1 cellular context compared by ENCODE assay signal in the genomic region with DNA sequence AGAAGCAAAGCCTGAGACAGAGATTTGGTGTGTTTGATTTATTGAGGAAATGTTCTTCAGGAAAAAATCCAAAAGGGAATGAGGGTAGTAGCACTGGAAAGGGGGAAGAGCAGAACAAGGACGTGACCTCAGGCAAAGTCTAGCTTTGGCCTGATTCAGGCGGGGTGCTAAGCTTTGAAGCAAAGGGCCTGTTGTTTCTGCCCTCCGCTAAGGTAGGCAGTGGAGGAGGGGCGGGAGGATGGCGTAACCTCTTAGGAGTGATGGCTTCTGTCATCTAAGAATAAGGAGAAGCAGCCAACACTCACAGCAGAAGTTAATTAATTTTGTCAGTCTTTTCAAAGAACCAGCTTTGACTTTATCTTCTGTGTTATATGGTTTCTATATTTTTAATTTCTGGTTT.
TF ChIP-seq lines count a peak whose summit lies in the region.

No MANE protein-coding gene starts in this region.

TF ChIP-seq in WTC11, 78 proteins besides CTCF, POLR2A, EP300 and RAD21 (continued from another document):
- TF ChIP-seq, protein P1, sequence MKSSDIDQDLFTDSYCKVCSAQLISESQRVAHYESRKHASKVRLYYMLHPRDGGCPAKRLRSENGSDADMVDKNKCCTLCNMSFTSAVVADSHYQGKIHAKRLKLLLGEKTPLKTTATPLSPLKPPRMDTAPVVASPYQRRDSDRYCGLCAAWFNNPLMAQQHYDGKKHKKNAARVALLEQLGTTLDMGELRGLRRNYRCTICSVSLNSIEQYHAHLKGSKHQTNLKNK (CRISPR knock-in tag; IDR thresholded peaks at IDR 0.05) = no peak
- no peak for TF ChIP-seq RELA (CRISPR knock-in tag; IDR thresholded peaks at IDR 0.05; ENCODE audit: borderline replicate concordance)
- TF ChIP-seq, protein P2, sequence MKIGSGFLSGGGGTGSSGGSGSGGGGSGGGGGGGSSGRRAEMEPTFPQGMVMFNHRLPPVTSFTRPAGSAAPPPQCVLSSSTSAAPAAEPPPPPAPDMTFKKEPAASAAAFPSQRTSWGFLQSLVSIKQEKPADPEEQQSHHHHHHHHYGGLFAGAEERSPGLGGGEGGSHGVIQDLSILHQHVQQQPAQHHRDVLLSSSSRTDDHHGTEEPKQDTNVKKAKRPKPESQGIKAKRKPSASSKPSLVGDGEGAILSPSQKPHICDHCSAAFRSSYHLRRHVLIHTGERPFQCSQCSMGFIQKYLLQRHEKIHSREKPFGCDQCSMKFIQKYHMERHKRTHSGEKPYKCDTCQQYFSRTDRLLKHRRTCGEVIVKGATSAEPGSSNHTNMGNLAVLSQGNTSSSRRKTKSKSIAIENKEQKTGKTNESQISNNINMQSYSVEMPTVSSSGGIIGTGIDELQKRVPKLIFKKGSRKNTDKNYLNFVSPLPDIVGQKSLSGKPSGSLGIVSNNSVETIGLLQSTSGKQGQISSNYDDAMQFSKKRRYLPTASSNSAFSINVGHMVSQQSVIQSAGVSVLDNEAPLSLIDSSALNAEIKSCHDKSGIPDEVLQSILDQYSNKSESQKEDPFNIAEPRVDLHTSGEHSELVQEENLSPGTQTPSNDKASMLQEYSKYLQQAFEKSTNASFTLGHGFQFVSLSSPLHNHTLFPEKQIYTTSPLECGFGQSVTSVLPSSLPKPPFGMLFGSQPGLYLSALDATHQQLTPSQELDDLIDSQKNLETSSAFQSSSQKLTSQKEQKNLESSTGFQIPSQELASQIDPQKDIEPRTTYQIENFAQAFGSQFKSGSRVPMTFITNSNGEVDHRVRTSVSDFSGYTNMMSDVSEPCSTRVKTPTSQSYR (CRISPR knock-in tag; IDR thresholded peaks at IDR 0.05) = 0 out of 2 replicates have a peak, but pooled peaks have one; percentile 53
- TF ChIP-seq, protein P3, sequence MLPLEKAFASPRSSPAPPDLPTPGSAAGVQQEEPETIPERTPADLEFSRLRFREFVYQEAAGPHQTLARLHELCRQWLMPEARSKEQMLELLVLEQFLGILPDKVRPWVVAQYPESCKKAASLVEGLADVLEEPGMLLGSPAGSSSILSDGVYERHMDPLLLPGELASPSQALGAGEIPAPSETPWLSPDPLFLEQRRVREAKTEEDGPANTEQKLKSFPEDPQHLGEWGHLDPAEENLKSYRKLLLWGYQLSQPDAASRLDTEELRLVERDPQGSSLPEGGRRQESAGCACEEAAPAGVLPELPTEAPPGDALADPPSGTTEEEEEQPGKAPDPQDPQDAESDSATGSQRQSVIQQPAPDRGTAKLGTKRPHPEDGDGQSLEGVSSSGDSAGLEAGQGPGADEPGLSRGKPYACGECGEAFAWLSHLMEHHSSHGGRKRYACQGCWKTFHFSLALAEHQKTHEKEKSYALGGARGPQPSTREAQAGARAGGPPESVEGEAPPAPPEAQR (CRISPR knock-in tag; IDR thresholded peaks at IDR 0.05) = no peak
TF ChIP-seq in WTC11: peak in this region for 2.
